In the genomic region with DNA sequence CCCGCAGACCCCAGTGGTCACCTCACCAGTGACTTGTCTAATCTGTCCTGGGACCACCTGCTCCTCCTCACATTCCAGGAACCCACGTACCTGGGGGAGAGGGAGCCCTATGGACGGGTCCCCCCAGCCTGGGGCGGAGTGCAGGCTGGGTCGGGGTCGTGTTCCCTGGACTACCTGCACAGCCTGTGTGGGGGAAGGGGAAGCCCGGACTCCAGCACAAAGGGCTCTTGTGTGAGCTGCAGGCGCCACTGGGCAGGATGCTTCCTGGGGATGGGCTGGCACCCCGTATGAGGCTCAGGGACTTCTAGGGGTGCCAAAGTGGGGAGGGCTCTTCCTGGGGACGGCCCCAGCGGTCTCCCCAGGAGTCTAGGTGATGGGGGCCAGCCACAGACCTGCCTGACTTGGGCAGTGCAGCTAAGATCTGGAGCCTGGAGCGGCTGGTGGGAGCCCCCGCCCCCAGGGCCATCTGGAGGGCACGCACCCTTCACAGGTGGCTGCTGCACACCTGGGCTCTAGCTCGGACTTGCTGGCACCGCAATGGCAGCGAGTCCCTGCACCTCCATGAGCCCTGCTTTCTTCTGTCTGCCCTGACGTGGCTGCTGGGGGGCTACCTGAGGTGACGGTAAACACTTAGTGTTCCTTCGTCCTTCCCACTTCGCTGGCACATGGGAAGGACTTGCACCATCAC, we compare ENCODE assay signal across 22 cellular contexts. TPM values are rescaled to one million over a fixed set of nuclear protein-coding genes. Genes with fewer than 3 reads are reported as not detected.
DNase-seq lines count a peak whose midpoint lies in the region; ATAC-seq, FAIRE-seq and TF ChIP-seq lines count a peak whose summit lies in the region.
"Had no signal": no experiment of that assay in that cellular context is flagged by ENCODE, and none has a peak within 500 bp of the region (broad histone marks: within the 10 kb centered on the region; RNA-seq: fewer than 3 reads in every experiment).

No MANE protein-coding gene starts in this region.

- H3K9me3 ChIP-seq in cardiac muscle cell (ENCODE audit: low read depth) (no peaks in the 10 kb centered on the region), H1 (ENCODE audit: insufficient read depth in 2 of 2, low read depth in 1 of 2, low read length in 1 of 2) (no peaks in the 10 kb centered on the region), osteoblast (ENCODE audit: low read depth, low read length) (no peaks in the 10 kb centered on the region), uterus (no peaks in the 10 kb centered on the region)

- peaks cover 30% of the 10 kb centered on the region for H3K4me1 Mint-ChIP-seq in stimulated activated memory B cell treated with anti-CD40 and anti-IgM and Interleukin-4, amounts not matched to agents 10 μg/mL and 1 μg/mL and 100 μg/mL, for 72 hours
- H3K4me1 Mint-ChIP-seq: activated CD4-positive, alpha-beta memory T cell treated with anti-CD3 and anti-CD28 coated beads, Interleukin-2, amount 10 ng/mL, durations not matched to agents 7 days and 5 days; activated naive CD4-positive, alpha-beta T cell treated with anti-CD3 and anti-CD28 coated beads, Interleukin-2, amount 10 ng/mL, durations not matched to agents 7 days and 5 days had no signal

- peaks cover 0 to 11% of the 10 kb centered on the region in 2 experiments; a peak in 1 of 4 replicates for H3K79me2 ChIP-seq in H1 (ENCODE audit: control insufficient read depth in 1 of 2, insufficient read depth in 2 of 2, low read length in 2 of 2)
- peaks cover 91% of the 10 kb centered on the region for H3K79me2 ChIP-seq in osteoblast (ENCODE audit: insufficient read depth, low read length)
- H3K79me2 ChIP-seq: parathyroid adenoma had no signal

- no peaks in the 10 kb centered on the region for H3K9me3 Mint-ChIP-seq in stimulated activated memory B cell treated with anti-CD40 and anti-IgM and Interleukin-4, amounts not matched to agents 10 μg/mL and 1 μg/mL and 100 μg/mL, for 72 hours
- H3K9me3 Mint-ChIP-seq: activated CD4-positive, alpha-beta memory T cell treated with anti-CD3 and anti-CD28 coated beads, Interleukin-2, amount 10 ng/mL, durations not matched to agents 7 days and 5 days; activated naive CD4-positive, alpha-beta T cell treated with anti-CD3 and anti-CD28 coated beads, Interleukin-2, amount 10 ng/mL, durations not matched to agents 7 days and 5 days; activated T-cell treated with anti-CD3 and anti-CD28 coated beads, Interleukin-2, amount 50 U/mL, for 24 hours; T-cell had no signal

- H4K91ac ChIP-seq in H1 (replicated peaks; ENCODE audit: insufficient read length, low read length), result no peak overlapping the region

- H2BK120ac ChIP-seq in H1 (replicated peaks; ENCODE audit: low read depth, low read length), result no peak overlapping the region

- H3K27ac ChIP-seq in cardiac muscle cell, result peak overlapping the region; percentile 34
- H3K27ac ChIP-seq in H1 (ENCODE audit: low read depth, low read length), result 0 out of 2 replicates have a peak overlapping the region, but pooled peaks have one; percentile 25
- peak overlapping the region; percentile 98 for H3K27ac ChIP-seq in osteoblast (ENCODE audit: low read depth, low read length)
- peak overlapping the region; percentile 96 to 97 for H3K27ac ChIP-seq in uterus
- H3K27ac ChIP-seq: parathyroid adenoma had no signal

- H3K4me3 ChIP-seq in cardiac muscle cell (no peak overlapping the region), H1 (ENCODE audit: extremely low read depth in 1 of 4, insufficient read depth in 2 of 4, low read depth in 3 of 4, low read length in 4 of 4) (no peak overlapping the region), osteoblast (ENCODE audit: insufficient read depth, low read length) (no peak overlapping the region), uterus (no peak overlapping the region)
- H3K4me3 ChIP-seq: GM12878 had no signal

- peaks cover 36% of the 10 kb centered on the region for H3K4me1 ChIP-seq in cardiac muscle cell (ENCODE audit: low read depth)
- H3K4me1 ChIP-seq in H1 (replicated peaks in 1 of 4; ENCODE audit: control insufficient read depth in 3 of 4, insufficient read depth in 4 of 4, low read length in 3 of 4), result peaks cover 4 to 44% (median 37%) of the 10 kb centered on the region in 4 experiments
- peaks cover 56% of the 10 kb centered on the region for H3K4me1 ChIP-seq in osteoblast (ENCODE audit: insufficient read depth, low read length)
- H3K4me1 ChIP-seq in uterus, result peaks cover 0 to 37% of the 10 kb centered on the region in 2 donors

- no peak overlapping the region for H3K4ac ChIP-seq in H1 (replicated peaks; ENCODE audit: insufficient read length, low read depth, low read length)

- TF ChIP-seq EP300 in H1 (IDR thresholded peaks at IDR 0.05; ENCODE audit: borderline replicate concordance in 1 of 2, low read depth in 2 of 2, low read length in 2 of 2), result no peak

- TF ChIP-seq POLR2A in H1 (IDR thresholded peaks at IDR 0.05; ENCODE audit: control extremely low read depth in 1 of 2, low read depth in 2 of 2, low read length in 2 of 2) (no peak), uterus (IDR thresholded peaks at IDR 0.05) (no peak)

- no peak for TF ChIP-seq CTCF in cardiac muscle cell (IDR thresholded peaks at IDR 0.05; ENCODE audit: low read depth, low read length)
- no peak for TF ChIP-seq CTCF in H1 (IDR thresholded peaks at IDR 0.05; ENCODE audit: control extremely low read depth in 1 of 3, insufficient read depth in 1 of 3, low read depth in 1 of 3, low read length in 3 of 3)
- no peak for TF ChIP-seq CTCF in osteoblast (IDR thresholded peaks at IDR 0.05; ENCODE audit: extremely low read depth, low read depth, low read length)
- TF ChIP-seq CTCF in uterus (IDR thresholded peaks at IDR 0.05), result no peak

- CTCF ChIA-PET in H1 (lab: Charles Lee; ENCODE audit: partially characterized antibody), result interaction anchor here (0.8 to 24.8 kb wide), 12 partner anchors 9 to 121 kb away, joined by 3 to 659 read pairs (median 4); no protein-coding TSS in a partner anchor

- peak overlapping the region; percentile 83 for H4K8ac ChIP-seq in H1 (ENCODE audit: extremely low read depth, insufficient read depth, low read length)

- H3K79me1 ChIP-seq in H1 (ENCODE audit: low read depth, low read length), result peaks cover 3% of the 10 kb centered on the region; the same call in 1 of the 2 replicates

- intact Hi-C loops in Right ventricle myocardium superior (cut with DNase I) (no loop called here), uterus (cut with DNase I; ENCODE audit: low total_unique reads) (no loop called here)

- no peak for TF ChIP-seq RAD21 in H1 (IDR thresholded peaks at IDR 0.05 in 1 of 2, conservative IDR thresholded peaks at IDR 0.05 in 1 of 2; ENCODE audit: low read depth in 2 of 2, low read length in 2 of 2)

- no peak overlapping the region for H2BK20ac ChIP-seq in H1 (ENCODE audit: low read length)

- no peak overlapping the region for H4K5ac ChIP-seq in H1 (ENCODE audit: insufficient read length, low read depth, low read length)

- H3K27me3 Mint-ChIP-seq in stimulated activated memory B cell treated with anti-CD40 and anti-IgM and Interleukin-4, amounts not matched to agents 10 μg/mL and 1 μg/mL and 100 μg/mL, for 72 hours, result no peaks in the 10 kb centered on the region
- H3K27me3 Mint-ChIP-seq: activated CD4-positive, alpha-beta memory T cell treated with anti-CD3 and anti-CD28 coated beads, Interleukin-2, amount 10 ng/mL, durations not matched to agents 7 days and 5 days; activated naive CD4-positive, alpha-beta T cell treated with anti-CD3 and anti-CD28 coated beads, Interleukin-2, amount 10 ng/mL, durations not matched to agents 7 days and 5 days; activated T-cell treated with anti-CD3 and anti-CD28 coated beads, Interleukin-2, amount 50 U/mL, for 24 hours; T-cell had no signal

- H3K36me3 ChIP-seq in cardiac muscle cell (no peaks in the 10 kb centered on the region), H1 (ENCODE audit: control insufficient read depth in 2 of 4, insufficient read depth in 4 of 4, low read length in 3 of 4) (peaks cover 0 to 18% (median 2%) of the 10 kb centered on the region in 4 experiments; a peak in 4 of 8 replicates), osteoblast (ENCODE audit: insufficient read depth, low read length) (peaks cover 66% of the 10 kb centered on the region), uterus (no peaks in the 10 kb centered on the region)

- FAIRE-seq in H1 (lab: Jason Lieb, UNC), result no peak
- FAIRE-seq: endothelial cell of umbilical vein, GM12878, small intestine had no signal

- H2BK5ac ChIP-seq in H1 (ENCODE audit: low read depth, low read length), result peak overlapping the region; percentile 71; the same call in 1 of the 2 replicates

- H3K14ac ChIP-seq in H1 (ENCODE audit: insufficient read length), result no peak overlapping the region

- H3K27ac Mint-ChIP-seq in stimulated activated memory B cell treated with anti-CD40 and anti-IgM and Interleukin-4, amounts not matched to agents 10 μg/mL and 1 μg/mL and 100 μg/mL, for 72 hours, result no peak overlapping the region
- H3K27ac Mint-ChIP-seq: activated CD4-positive, alpha-beta memory T cell treated with anti-CD3 and anti-CD28 coated beads, Interleukin-2, amount 10 ng/mL, durations not matched to agents 7 days and 5 days; activated naive CD4-positive, alpha-beta T cell treated with anti-CD3 and anti-CD28 coated beads, Interleukin-2, amount 10 ng/mL, durations not matched to agents 7 days and 5 days; activated T-cell treated with anti-CD3 and anti-CD28 coated beads, Interleukin-2, amount 50 U/mL, for 24 hours had no signal

- H3K27me3 ChIP-seq in cardiac muscle cell (no peaks in the 10 kb centered on the region), H1 (replicated peaks in 1 of 4; ENCODE audit: control insufficient read depth in 3 of 4, extremely low read depth in 1 of 4, insufficient read depth in 3 of 4, low read length in 3 of 4) (no peaks in the 10 kb centered on the region), osteoblast (ENCODE audit: insufficient read depth, low read length) (no peaks in the 10 kb centered on the region), uterus (no peaks in the 10 kb centered on the region)

- ATAC-seq in Right ventricle myocardium superior (ENCODE audit: poor library complexity) (no peak), GM18502 (IDR thresholded peaks at IDR 0.05; ENCODE audit: poor library complexity, unreplicated experiment) (no peak)
- no peak for ATAC-seq in stimulated activated memory B cell treated with anti-CD40 and anti-IgM and Interleukin-4, amounts not matched to agents 10 μg/mL and 1 μg/mL and 100 μg/mL, for 72 hours
- ATAC-seq: GM12878, T-cell had no signal

- no peak overlapping the region for H3K4me3 Mint-ChIP-seq in stimulated activated memory B cell treated with anti-CD40 and anti-IgM and Interleukin-4, amounts not matched to agents 10 μg/mL and 1 μg/mL and 100 μg/mL, for 72 hours
- H3K4me3 Mint-ChIP-seq: activated CD4-positive, alpha-beta memory T cell treated with anti-CD3 and anti-CD28 coated beads, Interleukin-2, amount 10 ng/mL, durations not matched to agents 7 days and 5 days; activated naive CD4-positive, alpha-beta T cell treated with anti-CD3 and anti-CD28 coated beads, Interleukin-2, amount 10 ng/mL, durations not matched to agents 7 days and 5 days; activated T-cell treated with anti-CD3 and anti-CD28 coated beads, Interleukin-2, amount 50 U/mL, for 24 hours; T-cell had no signal

- H2BK15ac ChIP-seq in H1 (ENCODE audit: low read length), result peak overlapping the region; percentile 61; the same call in 1 of the 2 replicates

- H2AK5ac ChIP-seq in H1 (ENCODE audit: low read depth, low read length), result no peak overlapping the region

- DNase-seq in cardiac muscle cell (ENCODE audit: low read depth in 1 of 2, low spot score in 1 of 2), result no peak
- no peak for DNase-seq in Right ventricle myocardium superior
- no peak for DNase-seq in H1 (ENCODE audit: low read depth in 1 of 2, low spot score in 2 of 2)
- no peak for DNase-seq in osteoblast (ENCODE audit: insufficient read length, low spot score, missing footprints)
- no peak for DNase-seq in uterus
- no peak for DNase-seq in UCSD-AML1 (lab: John Stamatoyannopoulos, UW; ENCODE audit: unreplicated experiment)
- DNase-seq: activated CD4-positive, alpha-beta memory T cell treated with anti-CD3 and anti-CD28 coated beads, Interleukin-2, amount 10 ng/mL, durations not matched to agents 7 days and 5 days; activated naive CD4-positive, alpha-beta T cell treated with anti-CD3 and anti-CD28 coated beads, Interleukin-2, amount 10 ng/mL, durations not matched to agents 7 days and 5 days; activated T-cell treated with anti-CD3 and anti-CD28 coated beads, Interleukin-2, amount 50 U/mL, for 24 hours; C1 segment of cervical spinal cord; cortex of kidney; GDM1; NCI-H446; RPMI8226; small intestine; stimulated activated CD4-positive, alpha-beta T cell treated with anti-CD3 and anti-CD28 coated beads, Interleukin-4, amount 100 ng/mL, for 24 hours; T-cell had no signal

- no peak overlapping the region for H3K4me2 ChIP-seq in H1 (ENCODE audit: insufficient read depth in 1 of 2, low read depth in 2 of 2, low read length in 2 of 2)
- no peak overlapping the region for H3K4me2 ChIP-seq in osteoblast (ENCODE audit: insufficient read depth, low read length)

- no peak overlapping the region for H3K56ac ChIP-seq in H1 (replicated peaks; ENCODE audit: insufficient read length, low read depth, low read length)

- H4K20me1 ChIP-seq in H1 (replicated peaks in 1 of 2; ENCODE audit: control insufficient read depth in 1 of 2, insufficient read depth in 2 of 2, low read length in 2 of 2) (peaks cover 5 to 26% of the 10 kb centered on the region in 2 experiments), osteoblast (ENCODE audit: insufficient read depth, low read length) (peaks cover 89% of the 10 kb centered on the region)

- 86% methylated on average over 18 of the region's 21 CpGs; no CpG with 5 or more reads in 1 of the 2 experiments for WGBS in H1 (ENCODE audit: extremely low coverage in 1 of 2, insufficient coverage in 1 of 2, insufficient read length in 1 of 2, insufficient replicate concordance in 2 of 2, low coverage in 1 of 2, low lambda C conversion rate in 2 of 2, missing lambda C conversion rate in 1 of 2), 2 experiments

- H3K18ac ChIP-seq in H1 (ENCODE audit: extremely low read depth, low read length), result no peak overlapping the region; the same call in 1 of the 2 replicates

- H2AFZ ChIP-seq in H1 (ENCODE audit: low read length), result no peak overlapping the region
- H2AFZ ChIP-seq in osteoblast (ENCODE audit: low read length), result no peak overlapping the region
- H2AFZ ChIP-seq: parathyroid adenoma had no signal

- H3K9ac ChIP-seq in H1 (replicated peaks in 1 of 4; ENCODE audit: extremely low read depth in 1 of 4, low read depth in 3 of 4, low read length in 3 of 4), result no peak overlapping the region; a peak in 1 of 7 replicates
- H3K9ac ChIP-seq: parathyroid adenoma had no signal

- peak overlapping the region; percentile 68; the same call in 1 of the 2 replicates for H2BK12ac ChIP-seq in H1 (ENCODE audit: low read depth, low read length)

- H3K23me2 ChIP-seq in H1 (ENCODE audit: low read depth, low read length), result no peaks in the 10 kb centered on the region; the same call in 1 of the 2 replicates

- H3K36me3 Mint-ChIP-seq in stimulated activated memory B cell treated with anti-CD40 and anti-IgM and Interleukin-4, amounts not matched to agents 10 μg/mL and 1 μg/mL and 100 μg/mL, for 72 hours, result peaks cover 44% of the 10 kb centered on the region

- POLR2A ChIA-PET in H1 (lab: Charles Lee; ENCODE audit: partially characterized antibody), result interaction anchor here (1.0 to 11.7 kb wide), 8 partner anchors 9 to 107 kb away, joined by 3 to 223 read pairs (median 12); a partner anchor contains a TSS

- H3K23ac ChIP-seq in H1 (ENCODE audit: insufficient read length), result no peak overlapping the region

RNA-seq across cellular contexts. Expression of a gene that starts 7.5 kb away (rescaled TPM):
- total RNA-seq in cardiac muscle cell (23.3 and 33.3 TPM in 2 replicates), Right ventricle myocardium superior (5.7 TPM), osteoblast (202 and 217 TPM in 2 replicates), uterus (10 to 100 TPM in 3 of 4 donors, 1 to 10 TPM in 1; 3.6 to 49.0 (median 19.9) TPM)
- polyA plus RNA-seq in cardiac muscle cell (18.9 and 30.5 TPM in 2 replicates), H1 (2011; rRNA removed) (11.3 and 25.2 TPM in 2 replicates)
- total RNA-seq in H1 (2021; fragmentation: NEBNext Ultra II Directional; extraction: Animal tissue kit (Norgen Biotek cat#: 25700)), result 9.6 and 10.1 TPM in 2 replicates
- polyA plus RNA-seq in H1 (2011; cell fraction: cytosol; rRNA removed), result 7.2 TPM
- 15.2 TPM for polyA plus RNA-seq in H1 (2011; cell fraction: nucleus; rRNA removed)
- polyA plus RNA-seq in H1 (2012, experiment 1 of 2), result 3.4 to 8.6 TPM (median 7.8 TPM) in 4 replicates
- polyA plus RNA-seq in H1 (2012, experiment 2 of 2), result 6.1 TPM
- 16.7 TPM for polyA plus RNA-seq in H1 (2013, experiment 1 of 2)
- 14.5 TPM for polyA plus RNA-seq in H1 (2013, experiment 2 of 2)
- polyA minus RNA-seq in H1 (2011; rRNA and poly(A)+ RNA removed), result 3.4 and 4.5 TPM in 2 replicates
- 11.4 TPM for polyA minus RNA-seq in H1 (2011; cell fraction: cytosol; rRNA and poly(A)+ RNA removed)
- 22.5 TPM for polyA minus RNA-seq in H1 (2011; cell fraction: nucleus; rRNA and poly(A)+ RNA removed)

RNA-seq across cellular contexts. Expression of a gene that starts 28.0 kb away (rescaled TPM):
- total RNA-seq in cardiac muscle cell, result 65.1 and 72.5 TPM in 2 replicates
- 71.8 and 82.8 TPM in 2 replicates for polyA plus RNA-seq in cardiac muscle cell
- total RNA-seq in Right ventricle myocardium superior, result 74.0 TPM
- 78.3 and 84.4 TPM in 2 replicates for total RNA-seq in H1 (2021; fragmentation: NEBNext Ultra II Directional; extraction: Animal tissue kit (Norgen Biotek cat#: 25700))
- polyA plus RNA-seq in H1 (2011; rRNA removed), result 198 and 228 TPM in 2 replicates
- 154 TPM for polyA plus RNA-seq in H1 (2011; cell fraction: cytosol; rRNA removed)
- polyA plus RNA-seq in H1 (2011; cell fraction: nucleus; rRNA removed), result 131 TPM
- polyA plus RNA-seq in H1 (2012, experiment 1 of 2), result 57.3 to 96.0 TPM (median 90.9 TPM) in 4 replicates
- polyA plus RNA-seq in H1 (2012, experiment 2 of 2), result 222 TPM
- 161 TPM for polyA plus RNA-seq in H1 (2013, experiment 1 of 2)
- 151 TPM for polyA plus RNA-seq in H1 (2013, experiment 2 of 2)
- polyA minus RNA-seq in H1 (2011; rRNA and poly(A)+ RNA removed), result 12.3 and 15.6 TPM in 2 replicates
- 31.5 TPM for polyA minus RNA-seq in H1 (2011; cell fraction: cytosol; rRNA and poly(A)+ RNA removed)
- 32.7 TPM for polyA minus RNA-seq in H1 (2011; cell fraction: nucleus; rRNA and poly(A)+ RNA removed)
- total RNA-seq in osteoblast, result 17.4 and 18.6 TPM in 2 replicates
- 100 to 1,000 TPM in 1 of 4 donors, 10 to 100 TPM in 2, 1 to 10 TPM in 1; 8.9 to 438 (median 35.3) TPM for total RNA-seq in uterus

RNA-seq across cellular contexts. Expression of a gene that starts 37.3 kb away (rescaled TPM):
- 33.0 and 66.5 TPM in 2 replicates for total RNA-seq in cardiac muscle cell
- 54.2 and 62.1 TPM in 2 replicates for polyA plus RNA-seq in cardiac muscle cell
- 11.6 TPM for total RNA-seq in Right ventricle myocardium superior
- total RNA-seq in H1 (2021; fragmentation: NEBNext Ultra II Directional; extraction: Animal tissue kit (Norgen Biotek cat#: 25700)), result 25.8 and 29.8 TPM in 2 replicates
- 25.2 and 45.7 TPM in 2 replicates for polyA plus RNA-seq in H1 (2011; rRNA removed)
- polyA plus RNA-seq in H1 (2011; cell fraction: cytosol; rRNA removed), result 17.6 TPM
- polyA plus RNA-seq in H1 (2011; cell fraction: nucleus; rRNA removed), result 150 TPM
- polyA plus RNA-seq in H1 (2012, experiment 1 of 2), result 11.3 to 25.2 TPM (median 22.8 TPM) in 4 replicates
- 17.0 TPM for polyA plus RNA-seq in H1 (2012, experiment 2 of 2)
- 17.4 TPM for polyA plus RNA-seq in H1 (2013, experiment 1 of 2)
- 20.0 TPM for polyA plus RNA-seq in H1 (2013, experiment 2 of 2)
- polyA minus RNA-seq in H1 (2011; rRNA and poly(A)+ RNA removed), result 11.4 and 17.1 TPM in 2 replicates
- 25.4 TPM for polyA minus RNA-seq in H1 (2011; cell fraction: cytosol; rRNA and poly(A)+ RNA removed)
- polyA minus RNA-seq in H1 (2011; cell fraction: nucleus; rRNA and poly(A)+ RNA removed), result 43.3 TPM
- total RNA-seq in osteoblast, result 9.7 and 17.7 TPM in 2 replicates
- 10 to 100 TPM; 13.8 to 52.1 (median 30.0) TPM for total RNA-seq in uterus

RNA-seq across cellular contexts. Expression of a gene that starts 46.5 kb away (rescaled TPM):
- total RNA-seq in cardiac muscle cell, result 62.1 and 70.7 TPM in 2 replicates
- polyA plus RNA-seq in cardiac muscle cell, result 60.5 and 70.8 TPM in 2 replicates
- total RNA-seq in Right ventricle myocardium superior, result 76.8 TPM
- total RNA-seq in H1 (2021; fragmentation: NEBNext Ultra II Directional; extraction: Animal tissue kit (Norgen Biotek cat#: 25700)), result 58.0 and 59.1 TPM in 2 replicates
- polyA plus RNA-seq in H1 (2011; rRNA removed), result 37.3 and 50.5 TPM in 2 replicates
- polyA plus RNA-seq in H1 (2011; cell fraction: cytosol; rRNA removed), result 61.8 TPM
- 77.6 TPM for polyA plus RNA-seq in H1 (2011; cell fraction: nucleus; rRNA removed)
- 45.8 to 52.6 TPM (median 51.0 TPM) in 4 replicates for polyA plus RNA-seq in H1 (2012, experiment 1 of 2)
- 44.6 TPM for polyA plus RNA-seq in H1 (2012, experiment 2 of 2)
- polyA plus RNA-seq in H1 (2013, experiment 1 of 2), result 54.7 TPM
- 50.1 TPM for polyA plus RNA-seq in H1 (2013, experiment 2 of 2)
- polyA minus RNA-seq in H1 (2011; rRNA and poly(A)+ RNA removed), result 27.9 and 41.1 TPM in 2 replicates
- 23.5 TPM for polyA minus RNA-seq in H1 (2011; cell fraction: cytosol; rRNA and poly(A)+ RNA removed)
- polyA minus RNA-seq in H1 (2011; cell fraction: nucleus; rRNA and poly(A)+ RNA removed), result 39.4 TPM
- 30.0 and 30.9 TPM in 2 replicates for total RNA-seq in osteoblast
- 10 to 100 TPM; 13.8 to 44.9 (median 36.4) TPM for total RNA-seq in uterus

Comparison
In these comparisons a context has a peak if more than half of its experiments do, and no peak if none do; other contexts are left out.
1. H3K27ac ChIP-seq: peak in every context shown above with its lines; median percentile 98 in osteoblast; 96 in uterus; 34 in cardiac muscle cell; 25 in H1.